In the genomic region with DNA sequence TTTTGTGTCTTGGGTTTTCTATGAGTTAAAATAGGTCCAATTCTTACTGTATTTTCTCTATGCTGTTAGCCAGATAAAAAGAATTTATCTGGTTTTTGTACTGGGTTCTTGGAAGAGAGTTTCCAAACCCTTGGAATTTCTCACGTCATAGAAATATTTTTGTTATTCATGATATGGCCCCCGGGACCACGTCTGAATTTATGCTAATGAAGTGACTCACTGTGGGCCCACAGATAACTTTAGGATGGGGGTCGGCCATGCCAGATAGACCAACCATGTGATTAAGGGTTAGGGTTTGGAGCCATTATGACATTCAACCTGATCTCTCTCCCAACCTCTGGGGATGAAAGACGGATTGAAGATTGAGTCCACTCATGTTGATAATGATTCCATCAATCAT, we compare ENCODE assay signal across 19 cellular contexts. TPM values are rescaled to one million over a fixed set of nuclear protein-coding genes. Genes with fewer than 3 reads are reported as not detected.
"Had no signal": no experiment of that assay in that cellular context is flagged by ENCODE, and none has a peak within 500 bp of the region (broad histone marks: within the 10 kb centered on the region; RNA-seq: fewer than 3 reads in every experiment).

No MANE protein-coding gene starts in this region.

- H3K27me3 ChIP-seq: esophagus muscularis mucosa, ovary, testis, upper lobe of right lung had no signal

- H3K4me3 ChIP-seq: esophagus muscularis mucosa, lower lobe of right lung, ovary, testis, upper lobe of right lung had no signal

- DNase-seq: activated CD4-positive, alpha-beta memory T cell treated with anti-CD3 and anti-CD28 coated beads, Interleukin-2, amount 10 ng/mL, durations not matched to agents 7 days and 5 days; activated CD8-positive, alpha-beta memory T cell treated with anti-CD3 and anti-CD28 coated beads, Interleukin-2, amount 50 U/mL, for 4 hours; activated naive CD4-positive, alpha-beta T cell; activated naive CD8-positive, alpha-beta T cell treated with anti-CD3 and anti-CD28 coated beads, Interleukin-2, amount 50 U/mL, for 24 hours; lower lobe of right lung; ovary; stimulated activated CD4-positive, alpha-beta T cell treated with anti-CD3 and anti-CD28 coated beads, Interleukin-15, amount 100 ng/mL, for 24 hours; stimulated activated CD4-positive, alpha-beta T cell treated with anti-CD3 and anti-CD28 coated beads, Interleukin-4, amount 100 ng/mL, for 24 hours; SW 1271; T-helper 9 cell; testis; upper lobe of right lung had no signal

- H3K36me3 ChIP-seq: esophagus muscularis mucosa, lower lobe of right lung, ovary, upper lobe of right lung had no signal

- H3K27ac ChIP-seq: esophagus muscularis mucosa, lower lobe of right lung, ovary, testis, upper lobe of right lung, VCaP had no signal

- ATAC-seq: activated naive CD8-positive, alpha-beta T cell treated with anti-CD3 and anti-CD28 coated beads, Interleukin-2, amount 50 U/mL, for 24 hours; lower lobe of right lung; upper lobe of right lung had no signal

- H3K4me1 ChIP-seq: lower lobe of right lung, testis, upper lobe of right lung had no signal

- H3K9me3 ChIP-seq: esophagus muscularis mucosa, lower lobe of right lung, ovary, testis, upper lobe of right lung had no signal

RNA-seq across cellular contexts. Expression of a gene that starts 35.6 kb away (rescaled TPM):
- total RNA-seq: activated CD4-positive, alpha-beta memory T cell treated with anti-CD3 and anti-CD28 coated beads, Interleukin-2, amount 10 ng/mL, durations not matched to agents 7 days and 5 days; cerebellum; dermis microvascular lymphatic vessel endothelial cell; esophagus muscularis mucosa; lower lobe of right lung; mesothelial cell of epicardium; myocyte; neural crest cell; ovary; upper lobe of right lung had no signal
- polyA plus RNA-seq: ovary had no signal
